Comparison of ENCODE assay signal across 9 cellular contexts in genomic region chr1:45552309-45552708, GRCh38. TPM values are rescaled to one million over a fixed set of nuclear protein-coding genes. Genes with fewer than 3 reads are reported as not detected.
A peak's percentile ranks its signal among the peaks of the same experiment; 100 is the strongest.
DNase-seq lines count a peak whose midpoint lies in the region; ATAC-seq, FAIRE-seq and TF ChIP-seq lines count a peak whose summit lies in the region.
"Had no signal": no experiment of that assay in that cellular context is flagged by ENCODE, and none has a peak within 500 bp of the region (broad histone marks: within the 10 kb centered on the region; RNA-seq: fewer than 3 reads in every experiment).

No MANE protein-coding gene starts in this region.

- no peak for ATAC-seq in GM21515 (IDR thresholded peaks at IDR 0.05; ENCODE audit: unreplicated experiment)
- ATAC-seq in HG03196 (IDR thresholded peaks at IDR 0.05; ENCODE audit: unreplicated experiment), result no peak
- ATAC-seq: heart left ventricle had no signal

- TF ChIP-seq CTCF in Calu3 (IDR thresholded peaks at IDR 0.05; ENCODE audit: unreplicated experiment) (no peak), MM.1S (IDR thresholded peaks at IDR 0.05; ENCODE audit: low read length) (no peak), mesothelial cell of epicardium (IDR thresholded peaks at IDR 0.05; ENCODE audit: unreplicated experiment) (no peak), D721Med (IDR thresholded peaks at IDR 0.05; ENCODE audit: insufficient read depth, missing control alignments) (no peak)

- H2AFZ ChIP-seq in MM.1S (ENCODE audit: low read length), result no peak overlapping the region

- no peak overlapping the region; the same call in 1 of the 2 replicates for H3K4me3 ChIP-seq in MM.1S (ENCODE audit: low read length)

- BruUV-seq in Calu3 (replicated peaks; lab: Mats Ljungman, UMichigan), result no TSS peak

- peaks cover 9% of the 10 kb centered on the region for H3F3A ChIP-seq in MM.1S (ENCODE audit: insufficient read depth, low read length)

- H3K4me1 Mint-ChIP-seq in Calu3 (ENCODE audit: low read depth, unreplicated experiment) (peaks cover 15% of the 10 kb centered on the region), mesothelial cell of epicardium (peaks cover 21% of the 10 kb centered on the region)
- peaks cover 26% of the 10 kb centered on the region for H3K4me1 Mint-ChIP-seq in activated T-helper 2 cell treated with anti-CD3 and anti-CD28 coated beads, Interferon-gamma antibody, Interleukin-2, Interleukin-4, amounts not matched to agents 10 μg/mL and 5 μg/mL and 100 μg/mL, durations not matched to agents 14 hours and 24 hours and 36 hours (ENCODE audit: low read depth)

- no peaks in the 10 kb centered on the region for H3K27me3 ChIP-seq in MM.1S (replicated peaks; ENCODE audit: insufficient read depth, low read length)
- H3K27me3 ChIP-seq: heart left ventricle had no signal

- CTCF ChIA-PET in Calu3 (lab: Charles Lee), result interaction anchor here (0.6 to 0.7 kb wide), 2 partner anchors 59 to 667 kb away, joined by 3 read pairs; no protein-coding TSS in a partner anchor

- H3K27me3 Mint-ChIP-seq in Calu3 (ENCODE audit: unreplicated experiment) (no peaks in the 10 kb centered on the region), mesothelial cell of epicardium (ENCODE audit: low read depth) (peaks cover under 1% of the 10 kb centered on the region)
- H3K27me3 Mint-ChIP-seq in activated T-helper 2 cell treated with anti-CD3 and anti-CD28 coated beads, Interferon-gamma antibody, Interleukin-2, Interleukin-4, amounts not matched to agents 10 μg/mL and 5 μg/mL and 100 μg/mL, durations not matched to agents 14 hours and 24 hours and 36 hours (ENCODE audit: low read depth), result no peaks in the 10 kb centered on the region

- H4K20me1 ChIP-seq in MM.1S (ENCODE audit: insufficient read depth, low read length), result no peaks in the 10 kb centered on the region

- peak overlapping the region; percentile 80; the same call in 1 of the 2 replicates for H3K9ac ChIP-seq in MM.1S (ENCODE audit: low read length)

- peak overlapping the region; percentile 65 for H3K4me2 ChIP-seq in MM.1S (ENCODE audit: low read depth, low read length)

- H3K36me3 Mint-ChIP-seq in Calu3 (ENCODE audit: insufficient read depth, unreplicated experiment), result peaks cover 43% of the 10 kb centered on the region
- H3K36me3 Mint-ChIP-seq in activated T-helper 2 cell treated with anti-CD3 and anti-CD28 coated beads, Interferon-gamma antibody, Interleukin-2, Interleukin-4, amounts not matched to agents 10 μg/mL and 5 μg/mL and 100 μg/mL, durations not matched to agents 14 hours and 24 hours and 36 hours (ENCODE audit: low read depth), result peaks cover 26% of the 10 kb centered on the region
- H3K36me3 Mint-ChIP-seq in mesothelial cell of epicardium, result peaks cover 4% of the 10 kb centered on the region

- peaks cover 62% of the 10 kb centered on the region for H3K79me2 ChIP-seq in MM.1S (ENCODE audit: low read length)

- H3K27ac Mint-ChIP-seq in Calu3 (ENCODE audit: unreplicated experiment), result peak overlapping the region; percentile 21
- peak overlapping the region; percentile 6 for H3K27ac Mint-ChIP-seq in activated T-helper 2 cell treated with anti-CD3 and anti-CD28 coated beads, Interferon-gamma antibody, Interleukin-2, Interleukin-4, amounts not matched to agents 10 μg/mL and 5 μg/mL and 100 μg/mL, durations not matched to agents 14 hours and 24 hours and 36 hours
- no peak overlapping the region for H3K27ac Mint-ChIP-seq in mesothelial cell of epicardium

- intact Hi-C loops in Calu3 (cut with micrococcal nuclease; ENCODE audit: unreplicated experiment), result no loop called here
- intact Hi-C loops in activated T-helper 2 cell treated with anti-CD3 and anti-CD28 coated beads, Interferon-gamma antibody, Interleukin-2, Interleukin-4, amounts not matched to agents 10 μg/mL and 5 μg/mL and 100 μg/mL, durations not matched to agents 14 hours and 24 hours and 36 hours (cut with micrococcal nuclease), result loop anchor here (5.0 kb wide), 1 partner anchor 35 kb away; no protein-coding TSS in a partner anchor

- DNase-seq in Calu3, result no peak
- DNase-seq in MM.1S, result peak; percentile 69
- DNase-seq in activated T-helper 2 cell treated with anti-CD3 and anti-CD28 coated beads, Interferon-gamma antibody, Interleukin-2, Interleukin-4, amounts not matched to agents 10 μg/mL and 5 μg/mL and 100 μg/mL, durations not matched to agents 14 hours and 24 hours and 36 hours (ENCODE audit: low spot score), result no peak
- DNase-seq in mesothelial cell of epicardium (ENCODE audit: low spot score in 2 of 2, unreplicated experiment in 2 of 2), result no peak
- no peak for DNase-seq in D721Med (ENCODE audit: insufficient read length, low spot score)
- no peak for DNase-seq in GF-D8 (lab: John Stamatoyannopoulos, UW)
- DNase-seq: heart left ventricle had no signal

- FAIRE-seq in D721Med (lab: Jason Lieb, UNC), result no peak

- H3K9me2 ChIP-seq in MM.1S (replicated peaks; ENCODE audit: insufficient read depth, low read length), result no peaks in the 10 kb centered on the region

- H3K4me1 ChIP-seq in MM.1S (ENCODE audit: low read length), result peaks cover 8% of the 10 kb centered on the region

- no peaks in the 10 kb centered on the region for H3K36me3 ChIP-seq in MM.1S (replicated peaks; ENCODE audit: insufficient read depth, low read length)

- H3K4me3 Mint-ChIP-seq in Calu3 (ENCODE audit: low read depth, unreplicated experiment), result peak overlapping the region; percentile 77
- H3K4me3 Mint-ChIP-seq in activated T-helper 2 cell treated with anti-CD3 and anti-CD28 coated beads, Interferon-gamma antibody, Interleukin-2, Interleukin-4, amounts not matched to agents 10 μg/mL and 5 μg/mL and 100 μg/mL, durations not matched to agents 14 hours and 24 hours and 36 hours (ENCODE audit: low read depth), result peak overlapping the region; percentile 46
- peak overlapping the region; percentile 31 for H3K4me3 Mint-ChIP-seq in mesothelial cell of epicardium

- H3K9me3 Mint-ChIP-seq in Calu3 (ENCODE audit: low read depth, unreplicated experiment) (no peaks in the 10 kb centered on the region), mesothelial cell of epicardium (no peaks in the 10 kb centered on the region)
- H3K9me3 Mint-ChIP-seq in activated T-helper 2 cell treated with anti-CD3 and anti-CD28 coated beads, Interferon-gamma antibody, Interleukin-2, Interleukin-4, amounts not matched to agents 10 μg/mL and 5 μg/mL and 100 μg/mL, durations not matched to agents 14 hours and 24 hours and 36 hours, result no peaks in the 10 kb centered on the region

- peak overlapping the region; percentile 77; the same call in 1 of the 2 replicates for H3K27ac ChIP-seq in MM.1S (ENCODE audit: low read length)

- no peaks in the 10 kb centered on the region for H3K9me3 ChIP-seq in MM.1S (replicated peaks; ENCODE audit: insufficient read depth, low read length)
- H3K9me3 ChIP-seq: heart left ventricle had no signal

RNA-seq across cellular contexts. Expression of gene AKR1A1, which starts 1.7 kb away (rescaled TPM):
- 111 and 119 TPM in 2 replicates for total RNA-seq in Calu3 (2022)
- total RNA-seq in activated T-helper 2 cell treated with anti-CD3 and anti-CD28 coated beads, Interferon-gamma antibody, Interleukin-2, Interleukin-4, amounts not matched to agents 10 μg/mL and 5 μg/mL and 100 μg/mL, durations not matched to agents 14 hours and 24 hours and 36 hours, result 191 and 210 TPM in 2 replicates
- total RNA-seq in mesothelial cell of epicardium, result 177 to 188 TPM (median 180 TPM) in 3 replicates

RNA-seq across cellular contexts. Expression of gene PRDX1, which starts 30.6 kb away (rescaled TPM):
- total RNA-seq in Calu3 (2022) (686 and 744 TPM in 2 replicates), mesothelial cell of epicardium (154 to 157 TPM (median 156 TPM) in 3 replicates)
- total RNA-seq in activated T-helper 2 cell treated with anti-CD3 and anti-CD28 coated beads, Interferon-gamma antibody, Interleukin-2, Interleukin-4, amounts not matched to agents 10 μg/mL and 5 μg/mL and 100 μg/mL, durations not matched to agents 14 hours and 24 hours and 36 hours, result 703 and 712 TPM in 2 replicates

RNA-seq across cellular contexts. Expression of gene NASP, which starts 31.5 kb away (rescaled TPM):
- 171 and 185 TPM in 2 replicates for total RNA-seq in Calu3 (2022)
- total RNA-seq in activated T-helper 2 cell treated with anti-CD3 and anti-CD28 coated beads, Interferon-gamma antibody, Interleukin-2, Interleukin-4, amounts not matched to agents 10 μg/mL and 5 μg/mL and 100 μg/mL, durations not matched to agents 14 hours and 24 hours and 36 hours, result 253 and 265 TPM in 2 replicates
- total RNA-seq in mesothelial cell of epicardium, result 164 to 185 TPM (median 170 TPM) in 3 replicates

RNA-seq across cellular contexts. Expression of gene MMACHC, which starts 52.2 kb away (rescaled TPM):
- total RNA-seq in Calu3 (2022) (13.6 and 15.5 TPM in 2 replicates), mesothelial cell of epicardium (8.8 to 9.9 TPM (median 9.8 TPM) in 3 replicates)
- 8.0 and 9.4 TPM in 2 replicates for total RNA-seq in activated T-helper 2 cell treated with anti-CD3 and anti-CD28 coated beads, Interferon-gamma antibody, Interleukin-2, Interleukin-4, amounts not matched to agents 10 μg/mL and 5 μg/mL and 100 μg/mL, durations not matched to agents 14 hours and 24 hours and 36 hours

RNA-seq across cellular contexts. Expression of gene CCDC163, which starts 52.4 kb away (rescaled TPM):
- total RNA-seq in Calu3 (2022) (4.9 and 6.0 TPM in 2 replicates), mesothelial cell of epicardium (1.1 to 1.7 TPM (median 1.5 TPM) in 3 replicates)
- 3.5 and 4.0 TPM in 2 replicates for total RNA-seq in activated T-helper 2 cell treated with anti-CD3 and anti-CD28 coated beads, Interferon-gamma antibody, Interleukin-2, Interleukin-4, amounts not matched to agents 10 μg/mL and 5 μg/mL and 100 μg/mL, durations not matched to agents 14 hours and 24 hours and 36 hours
